ENCODE assay signal across 16 cellular contexts in the genomic region with DNA sequence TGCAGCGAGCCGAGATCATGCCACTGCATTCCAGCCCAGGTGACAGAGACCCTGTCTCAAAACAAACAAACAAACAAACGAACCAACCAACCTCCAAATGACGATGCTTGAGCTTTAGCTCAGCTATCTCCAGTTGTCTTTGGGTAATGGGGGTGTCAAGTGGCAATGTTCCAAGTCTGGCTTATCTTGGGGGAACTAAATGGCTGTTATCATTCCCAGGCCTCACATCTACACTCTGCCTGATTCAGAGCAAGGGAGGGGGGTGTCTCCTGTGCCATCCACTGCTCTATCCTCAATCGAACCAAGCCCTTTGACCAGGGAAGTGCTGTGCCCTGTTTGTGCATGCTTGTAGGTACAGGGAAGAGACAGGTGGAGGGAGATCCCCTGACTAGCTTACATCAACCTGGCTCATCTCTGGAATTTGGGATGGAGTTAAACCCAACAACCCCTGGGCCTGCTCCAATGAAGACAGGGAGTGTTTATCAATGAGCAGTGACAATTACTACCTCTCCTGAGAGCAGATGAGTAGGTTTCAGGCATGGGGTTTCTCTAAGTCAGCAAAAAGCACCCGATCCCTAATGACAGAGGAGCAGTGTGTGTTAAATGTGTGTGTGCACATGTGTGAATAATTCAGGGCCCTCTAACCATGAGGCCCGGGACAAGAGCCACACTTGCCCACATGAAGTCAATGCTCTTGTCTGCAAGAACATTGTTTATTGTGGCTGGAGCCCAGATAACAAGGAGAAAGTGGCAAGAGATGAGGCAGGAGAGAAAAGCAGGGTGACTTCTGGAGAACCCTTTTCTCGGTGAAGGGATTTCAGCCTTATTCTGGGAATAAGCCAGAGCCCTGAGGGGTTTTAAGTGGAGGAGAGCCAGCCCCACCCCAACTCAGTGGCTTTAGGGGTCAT.
DNase-seq lines count a peak whose midpoint lies in the region; ATAC-seq and TF ChIP-seq lines count a peak whose summit lies in the region.
"Had no signal": no experiment of that assay in that cellular context is flagged by ENCODE, and none has a peak within 500 bp of the region (broad histone marks: within the 10 kb centered on the region; RNA-seq: fewer than 3 reads in every experiment).

No MANE protein-coding gene starts in this region.

- H3K36me3 Mint-ChIP-seq in effector memory CD8-positive, alpha-beta T cell (ENCODE audit: insufficient read depth), result peaks cover 3% of the 10 kb centered on the region
- H3K36me3 Mint-ChIP-seq: mesothelial cell of epicardium had no signal

- H2AFZ ChIP-seq in SU-DHL-6 (ENCODE audit: low read depth, low read length, severe bottlenecking), result peak overlapping the region; percentile 96

- no peak overlapping the region for H3K27ac ChIP-seq in SU-DHL-6 (ENCODE audit: low read depth, low read length)
- H3K27ac ChIP-seq: epithelial cell of prostate, uterus, WERI-Rb-1 had no signal

- peak overlapping the region; percentile 93 to 97 for H3K27ac Mint-ChIP-seq in effector memory CD8-positive, alpha-beta T cell
- peak overlapping the region; percentile 85 to 96 for H3K27ac Mint-ChIP-seq in stimulated activated naive CD8-positive, alpha-beta T cell treated with anti-CD3 and anti-CD28 coated beads, Interleukin-15, amount 100 ng/mL, for 72 hours
- H3K27ac Mint-ChIP-seq: mesothelial cell of epicardium had no signal

- H3F3A ChIP-seq in SU-DHL-6 (ENCODE audit: insufficient read depth), result no peaks in the 10 kb centered on the region

- H3K9me3 ChIP-seq in SU-DHL-6 (ENCODE audit: insufficient read depth, low read length), result no peaks in the 10 kb centered on the region
- H3K9me3 ChIP-seq: uterus had no signal

- no peak overlapping the region for H3K4me2 ChIP-seq in SU-DHL-6 (ENCODE audit: low read depth, low read length, poor library complexity, severe bottlenecking)

- no peaks in the 10 kb centered on the region for H3K36me3 ChIP-seq in SU-DHL-6 (ENCODE audit: low read length)
- H3K36me3 ChIP-seq: uterus, WERI-Rb-1 had no signal

- H3K79me2 ChIP-seq in SU-DHL-6 (ENCODE audit: insufficient read depth, low read length), result no peaks in the 10 kb centered on the region

- peak; percentile 28 for DNase-seq in activated effector memory CD4-positive, alpha-beta T cell treated with anti-CD3 and anti-CD28 coated beads, Interleukin-2, amount 50 U/mL, for 16 hours
- no peak for DNase-seq in activated effector memory CD4-positive, alpha-beta T cell treated with Interleukin-2 at 50 U/mL for 16 hours
- no peak for DNase-seq in effector memory CD8-positive, alpha-beta T cell
- DNase-seq in stimulated activated naive CD8-positive, alpha-beta T cell treated with anti-CD3 and anti-CD28 coated beads, Interleukin-15, amount 100 ng/mL, for 72 hours, result no peak
- DNase-seq: Kasumi-1, NCI-H187, NCI-H524 treated with DMSO at 0.1 percent for 48 hours, SHP77, uterus, WERI-Rb-1 had no signal

- no peaks in the 10 kb centered on the region for H4K20me1 ChIP-seq in SU-DHL-6 (ENCODE audit: low read depth, low read length)

- no peak for ATAC-seq in effector memory CD8-positive, alpha-beta T cell (replicated peaks)
- no peak for ATAC-seq in stimulated activated naive CD8-positive, alpha-beta T cell treated with anti-CD3 and anti-CD28 coated beads, Interleukin-15, amount 100 ng/mL, for 72 hours
- ATAC-seq in HG02571 (IDR thresholded peaks at IDR 0.05; ENCODE audit: unreplicated experiment) (no peak), GM18498 (IDR thresholded peaks at IDR 0.05; ENCODE audit: unreplicated experiment) (no peak), HG02798 (IDR thresholded peaks at IDR 0.05; ENCODE audit: poor library complexity, unreplicated experiment) (no peak)

- H3K9ac ChIP-seq in SU-DHL-6 (ENCODE audit: low read length), result no peak overlapping the region

- H3K9me2 ChIP-seq in SU-DHL-6 (replicated peaks; ENCODE audit: insufficient read depth, low read length), result no peaks in the 10 kb centered on the region

- no peaks in the 10 kb centered on the region for H3K9me3 Mint-ChIP-seq in effector memory CD8-positive, alpha-beta T cell
- no peaks in the 10 kb centered on the region for H3K9me3 Mint-ChIP-seq in stimulated activated naive CD8-positive, alpha-beta T cell treated with anti-CD3 and anti-CD28 coated beads, Interleukin-15, amount 100 ng/mL, for 72 hours
- H3K9me3 Mint-ChIP-seq: mesothelial cell of epicardium had no signal

- H3K4me1 Mint-ChIP-seq in effector memory CD8-positive, alpha-beta T cell (ENCODE audit: low read depth in 2 of 2), result peaks cover 20 to 24% of the 10 kb centered on the region in 2 donors
- peaks cover 46% of the 10 kb centered on the region for H3K4me1 Mint-ChIP-seq in stimulated activated naive CD8-positive, alpha-beta T cell treated with anti-CD3 and anti-CD28 coated beads, Interleukin-15, amount 100 ng/mL, for 72 hours
- H3K4me1 Mint-ChIP-seq: mesothelial cell of epicardium had no signal

- no peaks in the 10 kb centered on the region for H3K27me3 ChIP-seq in SU-DHL-6 (ENCODE audit: low read length)
- H3K27me3 ChIP-seq: uterus had no signal

- H3K4me3 ChIP-seq in SU-DHL-6 (ENCODE audit: insufficient read depth, low read length, poor library complexity, severe bottlenecking), result no peak overlapping the region
- H3K4me3 ChIP-seq: uterus had no signal

- H3K4me3 Mint-ChIP-seq in effector memory CD8-positive, alpha-beta T cell, result peak overlapping the region; percentile 69 to 78
- H3K4me3 Mint-ChIP-seq in stimulated activated naive CD8-positive, alpha-beta T cell treated with anti-CD3 and anti-CD28 coated beads, Interleukin-15, amount 100 ng/mL, for 72 hours, result peak overlapping the region; percentile 76 to 77
- H3K4me3 Mint-ChIP-seq: mesothelial cell of epicardium had no signal

- H3K27me3 Mint-ChIP-seq in effector memory CD8-positive, alpha-beta T cell, result no peaks in the 10 kb centered on the region
- H3K27me3 Mint-ChIP-seq in stimulated activated naive CD8-positive, alpha-beta T cell treated with anti-CD3 and anti-CD28 coated beads, Interleukin-15, amount 100 ng/mL, for 72 hours, result no peaks in the 10 kb centered on the region

- no peak for TF ChIP-seq CTCF in SU-DHL-6 (IDR thresholded peaks at IDR 0.05; ENCODE audit: insufficient read depth, low read length, poor library complexity, severe bottlenecking)
